11 cellular contexts compared by ENCODE assay signal in the genomic region with DNA sequence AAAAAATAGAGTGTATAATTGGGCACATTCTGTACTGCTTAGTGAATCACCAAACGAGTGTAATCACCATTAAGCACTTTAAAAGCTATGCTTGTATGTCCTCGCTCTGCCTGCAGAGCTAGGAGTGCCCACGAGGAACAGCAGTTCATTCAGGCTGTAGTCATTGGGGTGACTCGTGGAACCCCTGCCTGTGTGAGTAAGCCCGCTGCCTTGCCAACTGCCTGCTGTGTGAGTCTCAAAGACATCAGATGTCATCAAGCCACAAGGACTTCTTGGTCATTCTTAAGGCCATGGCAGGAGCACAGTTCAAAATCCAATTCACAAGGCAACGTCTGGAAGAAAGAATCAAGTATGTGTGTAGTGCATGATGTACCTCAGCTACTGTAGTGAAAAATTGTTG.
A peak's percentile ranks its signal among the peaks of the same experiment; 100 is the strongest.
DNase-seq lines count a peak whose midpoint lies in the region; ATAC-seq lines count a peak whose summit lies in the region.
"Had no signal": no experiment of that assay in that cellular context is flagged by ENCODE, and none has a peak within 500 bp of the region (broad histone marks: within the 10 kb centered on the region; RNA-seq: fewer than 3 reads in every experiment).

No MANE protein-coding gene starts in this region.

- peaks cover 12 to 18% of the 10 kb centered on the region in 2 experiments for H3K4me1 ChIP-seq in trophoblast cell (ENCODE audit: control insufficient read depth in 1 of 2, insufficient read depth in 2 of 2, low read length in 2 of 2)

- H3K36me3 ChIP-seq in trophoblast cell (ENCODE audit: control insufficient read depth in 1 of 2, insufficient read depth in 2 of 2, low read length in 2 of 2), result peaks cover 0 to 1% of the 10 kb centered on the region in 2 experiments
- H3K36me3 ChIP-seq: cardiac muscle cell, thyroid gland had no signal

- no CpG with 5 or more reads among the region's 6 CpGs for WGBS in trophoblast cell (ENCODE audit: extremely low coverage, insufficient coverage, insufficient read length)

- H4K91ac ChIP-seq in trophoblast cell (ENCODE audit: low read depth, low read length), result no peak overlapping the region

- peaks cover 2% of the 10 kb centered on the region for H3K79me2 ChIP-seq in trophoblast cell (ENCODE audit: control insufficient read depth, insufficient read depth, low read length, poor library complexity)

- H3K9ac ChIP-seq in trophoblast cell (ENCODE audit: low read length), result no peak overlapping the region

- no peak overlapping the region for H3K14ac ChIP-seq in trophoblast cell (ENCODE audit: low read length)

- no peak overlapping the region for H3K4me2 ChIP-seq in trophoblast cell (ENCODE audit: low read length)

- no peaks in the 10 kb centered on the region for H3K79me1 ChIP-seq in trophoblast cell (ENCODE audit: low read length)

- H4K12ac ChIP-seq in trophoblast cell (ENCODE audit: low read depth, low read length), result no peak overlapping the region

- no peak overlapping the region for H2BK5ac ChIP-seq in trophoblast cell (ENCODE audit: low read depth, low read length, poor library complexity)

- no peak overlapping the region for H3K27ac ChIP-seq in trophoblast cell (ENCODE audit: low read depth, low read length)
- H3K27ac ChIP-seq: cardiac muscle cell, thyroid gland had no signal

- DNase-seq in COLO829 (ENCODE audit: low spot score) (peak; percentile 16), LoVo (ENCODE audit: low spot score) (peak; percentile 38), dermis blood vessel endothelial cell (peak; percentile 29), trophoblast cell (peak; percentile 26 to 33), NCI-H1930 (lab: John Stamatoyannopoulos, UW) (no peak), hippocampal formation (lab: John Stamatoyannopoulos, UW) (no peak)
- DNase-seq: SHP77 treated with DMSO at 0.1 percent for 48 hours had no signal

- no peak overlapping the region for H2BK120ac ChIP-seq in trophoblast cell (ENCODE audit: insufficient read depth, low read length, poor library complexity)

- no peak overlapping the region for H3K4me3 ChIP-seq in trophoblast cell (ENCODE audit: low read depth, low read length)
- H3K4me3 ChIP-seq: cardiac muscle cell, thyroid gland had no signal

- H3K23ac ChIP-seq in trophoblast cell (ENCODE audit: low read length), result peak overlapping the region; percentile 17

- no peak overlapping the region for H3K18ac ChIP-seq in trophoblast cell (ENCODE audit: low read length)

- no peaks in the 10 kb centered on the region for H3K27me3 ChIP-seq in trophoblast cell (ENCODE audit: insufficient read depth, low read length)
- H3K27me3 ChIP-seq: cardiac muscle cell, thyroid gland had no signal

- H3K4ac ChIP-seq in trophoblast cell (ENCODE audit: low read depth, low read length), result no peak overlapping the region

- H4K8ac ChIP-seq in trophoblast cell (ENCODE audit: low read depth, low read length), result no peak overlapping the region

- ATAC-seq in GM18519 (IDR thresholded peaks at IDR 0.05; ENCODE audit: low FRiP score, unreplicated experiment) (no peak), HG03135 (IDR thresholded peaks at IDR 0.05; ENCODE audit: unreplicated experiment) (no peak)

- H3K9me3 ChIP-seq in trophoblast cell (ENCODE audit: insufficient read depth, low read depth, low read length), result no peaks in the 10 kb centered on the region
- H3K9me3 ChIP-seq: thyroid gland had no signal

- H2AFZ ChIP-seq in trophoblast cell (ENCODE audit: insufficient read depth, low read length, poor library complexity), result no peak overlapping the region

- H2BK12ac ChIP-seq in trophoblast cell (ENCODE audit: low read length), result no peak overlapping the region

- no peak overlapping the region for H2AK5ac ChIP-seq in trophoblast cell (ENCODE audit: low read length)

Comparison
In these comparisons a context has a peak if more than half of its experiments do, and no peak if none do; other contexts are left out.
1. DNase-seq: peak in COLO829 (single experiment), LoVo (single experiment), dermis blood vessel endothelial cell (single experiment) and trophoblast cell (2 of 2); none in NCI-H1930 (0 of 2) and hippocampal formation (0 of 2).